18 cellular contexts compared by ENCODE assay signal in the genomic region with DNA sequence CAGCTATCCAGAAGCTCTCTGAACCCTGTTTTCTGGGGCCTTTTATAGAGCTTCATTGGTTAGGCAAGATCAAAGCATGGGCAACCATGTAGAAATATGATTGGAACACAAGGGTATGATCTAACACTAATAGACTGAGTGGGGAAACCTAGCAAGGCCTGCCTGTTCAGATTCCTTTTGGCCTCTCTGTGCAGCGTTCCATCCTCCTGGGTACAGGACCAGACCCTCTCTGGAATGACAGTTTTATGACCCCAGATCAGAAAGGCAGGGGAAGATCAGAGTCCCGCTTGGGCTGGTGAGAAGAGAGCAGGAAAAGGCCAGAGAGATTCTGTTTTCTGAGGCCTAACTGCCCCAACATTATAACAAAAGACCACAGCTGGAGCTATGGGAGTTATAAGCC. TPM values are rescaled to one million over a fixed set of nuclear protein-coding genes. Genes with fewer than 3 reads are reported as not detected.
DNase-seq lines count a peak whose midpoint lies in the region; TF ChIP-seq lines count a peak whose summit lies in the region.
"Had no signal": no experiment of that assay in that cellular context is flagged by ENCODE, and none has a peak within 500 bp of the region (broad histone marks: within the 10 kb centered on the region; RNA-seq: fewer than 3 reads in every experiment).

No MANE protein-coding gene starts in this region.

- H3K36me3 Mint-ChIP-seq in type B pancreatic cell, result no peaks in the 10 kb centered on the region
- H3K36me3 Mint-ChIP-seq in neural progenitor cell, result no peaks in the 10 kb centered on the region
- H3K36me3 Mint-ChIP-seq: CD4-positive, CD25-positive, alpha-beta regulatory T cell; CD8-positive, alpha-beta memory T cell had no signal

- H3K4me2 ChIP-seq in mesenchymal stem cell (ENCODE audit: low read length, poor library complexity, severe bottlenecking), result no peak overlapping the region
- H3K4me2 ChIP-seq in smooth muscle cell, result no peak overlapping the region
- no peak overlapping the region for H3K4me2 ChIP-seq in neural progenitor cell
- H3K4me2 ChIP-seq: GM23338 had no signal

- H2BK120ac ChIP-seq in mesenchymal stem cell (ENCODE audit: low read depth, low read length), result no peak overlapping the region

- H3K23ac ChIP-seq in mesenchymal stem cell (ENCODE audit: low read length in 2 of 2), result no peak overlapping the region

- no peaks in the 10 kb centered on the region for H3K79me1 ChIP-seq in mesenchymal stem cell (replicated peaks; ENCODE audit: low read length, poor library complexity, severe bottlenecking)

- H3K27me3 ChIP-seq in mesenchymal stem cell (ENCODE audit: control insufficient read depth in 1 of 2, insufficient read depth in 1 of 2, low read length in 2 of 2) (peaks cover 0 to 29% of the 10 kb centered on the region in 2 experiments), smooth muscle cell (ENCODE audit: low read depth) (no peaks in the 10 kb centered on the region), neural progenitor cell (no peaks in the 10 kb centered on the region)

- H3K27me3 Mint-ChIP-seq in type B pancreatic cell (peaks cover 4% of the 10 kb centered on the region), neural progenitor cell (ENCODE audit: insufficient read depth, low read depth) (no peaks in the 10 kb centered on the region)

- H3K9me3 Mint-ChIP-seq in type B pancreatic cell, result no peaks in the 10 kb centered on the region
- no peaks in the 10 kb centered on the region for H3K9me3 Mint-ChIP-seq in neural progenitor cell
- H3K9me3 Mint-ChIP-seq: CD4-positive, CD25-positive, alpha-beta regulatory T cell; GM23338 had no signal

- TF ChIP-seq CTCF in smooth muscle cell (IDR thresholded peaks at IDR 0.05; ENCODE audit: borderline replicate concordance, insufficient read depth, poor library complexity, severe bottlenecking) (no peak), type B pancreatic cell (conservative IDR thresholded peaks at IDR 0.05) (no peak), neural progenitor cell (IDR thresholded peaks at IDR 0.05) (no peak)

- H3F3A ChIP-seq in smooth muscle cell (ENCODE audit: low read depth), result no peaks in the 10 kb centered on the region
- no peaks in the 10 kb centered on the region for H3F3A ChIP-seq in neural progenitor cell (ENCODE audit: low read depth)

- no peak overlapping the region for H4K8ac ChIP-seq in mesenchymal stem cell (ENCODE audit: low read length)

- H3K4me3 Mint-ChIP-seq in type B pancreatic cell, result no peak overlapping the region
- no peak overlapping the region for H3K4me3 Mint-ChIP-seq in neural progenitor cell
- H3K4me3 Mint-ChIP-seq: CD4-positive, CD25-positive, alpha-beta regulatory T cell; CD8-positive, alpha-beta memory T cell; GM23338 had no signal

- H3K4me1 Mint-ChIP-seq in type B pancreatic cell (ENCODE audit: unreplicated experiment) (no peaks in the 10 kb centered on the region), neural progenitor cell (peaks cover 14% of the 10 kb centered on the region)

- H3K9ac ChIP-seq in mesenchymal stem cell (ENCODE audit: low read length), result no peak overlapping the region
- H3K9ac ChIP-seq in smooth muscle cell (ENCODE audit: low read depth), result no peak overlapping the region
- H3K9ac ChIP-seq in neural progenitor cell, result no peak overlapping the region

- no peak overlapping the region for H2BK15ac ChIP-seq in mesenchymal stem cell (ENCODE audit: low read depth, poor library complexity, severe bottlenecking)

- no peak overlapping the region for H2AK5ac ChIP-seq in mesenchymal stem cell (ENCODE audit: low read length, severe bottlenecking)

- no peak overlapping the region for H3K18ac ChIP-seq in mesenchymal stem cell (ENCODE audit: low read depth in 1 of 2, low read length in 2 of 2)

- H3K36me3 ChIP-seq in mesenchymal stem cell (ENCODE audit: control insufficient read depth in 1 of 2, insufficient read depth in 2 of 2, low read depth in 1 of 2, low read length in 2 of 2), result no peaks in the 10 kb centered on the region
- no peaks in the 10 kb centered on the region for H3K36me3 ChIP-seq in smooth muscle cell (ENCODE audit: low read depth)
- H3K36me3 ChIP-seq in neural progenitor cell, result no peaks in the 10 kb centered on the region
- H3K36me3 ChIP-seq: BE2C had no signal

- peaks cover 3% of the 10 kb centered on the region for H3K4me1 ChIP-seq in mesenchymal stem cell (ENCODE audit: control insufficient read depth, insufficient read depth, low read depth, low read length)
- no peaks in the 10 kb centered on the region for H3K4me1 ChIP-seq in smooth muscle cell (ENCODE audit: low read depth)
- H3K4me1 ChIP-seq in neural progenitor cell, result no peaks in the 10 kb centered on the region
- H3K4me1 ChIP-seq: BE2C had no signal

- H2AFZ ChIP-seq in mesenchymal stem cell (ENCODE audit: low read depth, low read length) (no peak overlapping the region), smooth muscle cell (ENCODE audit: low read depth) (no peak overlapping the region), neural progenitor cell (replicated peaks) (no peak overlapping the region)
- H2AFZ ChIP-seq: GM23338 had no signal

- H3K9me3 ChIP-seq in mesenchymal stem cell (ENCODE audit: control insufficient read depth, low read length) (no peaks in the 10 kb centered on the region), smooth muscle cell (replicated peaks; ENCODE audit: low read depth) (no peaks in the 10 kb centered on the region), neural progenitor cell (ENCODE audit: low read depth) (no peaks in the 10 kb centered on the region)
- H3K9me3 ChIP-seq: BE2C had no signal

- H3K27ac ChIP-seq in epithelial cell of prostate, result peak overlapping the region; percentile 94
- no peak overlapping the region for H3K27ac ChIP-seq in mesenchymal stem cell (ENCODE audit: low read length, poor library complexity, severe bottlenecking)
- peak overlapping the region; percentile 82 for H3K27ac ChIP-seq in smooth muscle cell (ENCODE audit: low read depth)
- H3K27ac ChIP-seq in neural progenitor cell, result no peak overlapping the region

- peak overlapping the region; percentile 6 for H4K91ac ChIP-seq in mesenchymal stem cell (ENCODE audit: low read length)

- no peak overlapping the region for H2BK5ac ChIP-seq in mesenchymal stem cell (ENCODE audit: low read depth, low read length, poor library complexity, severe bottlenecking)

- H4K20me1 ChIP-seq in smooth muscle cell (ENCODE audit: low read depth) (no peaks in the 10 kb centered on the region), neural progenitor cell (ENCODE audit: low read depth) (no peaks in the 10 kb centered on the region)

- DNase-seq in epithelial cell of prostate (ENCODE audit: low read depth, low spot score), result no peak
- no peak for DNase-seq in mesenchymal stem cell
- DNase-seq in smooth muscle cell (lab: John Stamatoyannopoulos, UW; ENCODE audit: unreplicated experiment), result no peak
- DNase-seq in type B pancreatic cell (ENCODE audit: extremely low spot score, unreplicated experiment), result no peak
- DNase-seq in GM19240 (ENCODE audit: insufficient read length, low spot score), result no peak
- DNase-seq in neural progenitor cell (ENCODE audit: low spot score), result no peak
- DNase-seq in HT-29 (ENCODE audit: low spot score), result no peak
- no peak for DNase-seq in activated CD4-positive, alpha-beta T cell treated with anti-CD3 and anti-CD28 coated beads, Interleukin-2, amount 50 U/mL, for 4 hours
- DNase-seq: ACHN; BE2C; C1 segment of cervical spinal cord; CD4-positive, CD25-positive, alpha-beta regulatory T cell; CD8-positive, alpha-beta memory T cell; COR-L47; GDM1; HCEC 1CT had no signal

- H2BK12ac ChIP-seq in mesenchymal stem cell (ENCODE audit: low read length in 2 of 2), result peak overlapping the region in 1 of 2 experiments; percentile 68

- H3K4me3 ChIP-seq in mesenchymal stem cell (ENCODE audit: insufficient read depth in 1 of 2, low read depth in 1 of 2, low read length in 2 of 2) (no peak overlapping the region), smooth muscle cell (no peak overlapping the region), neural progenitor cell (no peak overlapping the region)
- H3K4me3 ChIP-seq: GM23338 had no signal

- WGBS in mesenchymal stem cell, result 18% methylated on average over 1 of the region's 2 CpGs
- WGBS in smooth muscle cell (ENCODE audit: low lambda C conversion rate), result 15% methylated on average over 2 of the region's 2 CpGs

- H3K14ac ChIP-seq in mesenchymal stem cell (ENCODE audit: low read length in 2 of 2), result no peak overlapping the region

- no peak overlapping the region for H3K4ac ChIP-seq in mesenchymal stem cell (ENCODE audit: low read depth in 1 of 2, low read length in 2 of 2)

- H3K79me2 ChIP-seq in smooth muscle cell (ENCODE audit: low read depth) (no peaks in the 10 kb centered on the region), neural progenitor cell (ENCODE audit: low read depth) (no peaks in the 10 kb centered on the region)

- peak overlapping the region; percentile 76 for H3K27ac Mint-ChIP-seq in type B pancreatic cell
- no peak overlapping the region for H3K27ac Mint-ChIP-seq in neural progenitor cell
- H3K27ac Mint-ChIP-seq: CD8-positive, alpha-beta memory T cell; GM23338 had no signal

RNA-seq across cellular contexts. Expression of gene VWA5A, which starts 36.7 kb away (rescaled TPM):
- 88.3 TPM for polyA plus RNA-seq in mesenchymal stem cell (2013, experiment 1 of 2)
- 87.8 TPM for polyA plus RNA-seq in mesenchymal stem cell (2013, experiment 2 of 2)
- total RNA-seq in smooth muscle cell, result 10.1 and 11.5 TPM in 2 replicates
- 12.3 and 16.0 TPM in 2 replicates for polyA plus RNA-seq in smooth muscle cell
- 29.7 and 42.9 TPM in 2 replicates for total RNA-seq in type B pancreatic cell (ENCODE audit: low replicate concordance)
- 24.5 and 27.3 TPM in 2 replicates for total RNA-seq in neural progenitor cell (ENCODE audit: low replicate concordance)
- 0.18 and 0.81 TPM in 2 replicates for total RNA-seq in HT-29 (2014; rRNA removed; shearing (Covaris generic))

RNA-seq across cellular contexts. Expression of gene OR10G7, which starts 37.5 kb away (rescaled TPM):
- not detected for polyA plus RNA-seq in mesenchymal stem cell (2013, experiment 1 of 2)
- polyA plus RNA-seq in mesenchymal stem cell (2013, experiment 2 of 2), result not detected
- not detected in 2 replicates for total RNA-seq in smooth muscle cell
- polyA plus RNA-seq in smooth muscle cell, result not detected in 2 replicates
- total RNA-seq in type B pancreatic cell (ENCODE audit: low replicate concordance), result not detected in 2 replicates
- total RNA-seq in neural progenitor cell (ENCODE audit: low replicate concordance), result not detected in 2 replicates
- total RNA-seq in HT-29 (2014; rRNA removed; shearing (Covaris generic)), result not detected in 2 replicates
- total RNA-seq: CD4-positive, CD25-positive, alpha-beta regulatory T cell; CD8-positive, alpha-beta memory T cell; GM23338; HT1080 had no signal
- polyA plus RNA-seq: CD4-positive, CD25-positive, alpha-beta regulatory T cell; CD8-positive, alpha-beta memory T cell; GM23338 had no signal

RNA-seq across cellular contexts. Expression of gene OR10G8, which starts 52.0 kb away (rescaled TPM):
- polyA plus RNA-seq in mesenchymal stem cell (2013, experiment 1 of 2), result not detected
- polyA plus RNA-seq in mesenchymal stem cell (2013, experiment 2 of 2), result not detected
- not detected in 2 replicates for total RNA-seq in smooth muscle cell
- polyA plus RNA-seq in smooth muscle cell, result not detected in 2 replicates
- total RNA-seq in type B pancreatic cell (ENCODE audit: low replicate concordance), result not detected in 2 replicates
- total RNA-seq in neural progenitor cell (ENCODE audit: low replicate concordance), result not detected in 2 replicates
- total RNA-seq in HT-29 (2014; rRNA removed; shearing (Covaris generic)), result not detected in 2 replicates
- total RNA-seq: CD4-positive, CD25-positive, alpha-beta regulatory T cell; CD8-positive, alpha-beta memory T cell; GM23338; HT1080 had no signal
- polyA plus RNA-seq: CD4-positive, CD25-positive, alpha-beta regulatory T cell; CD8-positive, alpha-beta memory T cell; GM23338 had no signal

RNA-seq across cellular contexts. Expression of gene OR10G9, which starts 55.8 kb away (rescaled TPM):
- polyA plus RNA-seq in mesenchymal stem cell (2013, experiment 1 of 2), result not detected
- polyA plus RNA-seq in mesenchymal stem cell (2013, experiment 2 of 2), result not detected
- total RNA-seq in smooth muscle cell, result not detected in 2 replicates
- not detected in 2 replicates for polyA plus RNA-seq in smooth muscle cell
- total RNA-seq in type B pancreatic cell (ENCODE audit: low replicate concordance), result not detected in 2 replicates
- not detected in 2 replicates for total RNA-seq in neural progenitor cell (ENCODE audit: low replicate concordance)
- not detected in 2 replicates for total RNA-seq in HT-29 (2014; rRNA removed; shearing (Covaris generic))
- total RNA-seq: CD4-positive, CD25-positive, alpha-beta regulatory T cell; CD8-positive, alpha-beta memory T cell; GM23338; HT1080 had no signal
- polyA plus RNA-seq: CD4-positive, CD25-positive, alpha-beta regulatory T cell; CD8-positive, alpha-beta memory T cell; GM23338 had no signal

Comparison
In these comparisons a context has a peak if more than half of its experiments do, and no peak if none do; other contexts are left out.
1. H3K27ac ChIP-seq: peak in epithelial cell of prostate (single experiment) and smooth muscle cell (single experiment); none in mesenchymal stem cell (single experiment) and neural progenitor cell (single experiment).